ENCODE assay signal across 21 cellular contexts in the genomic region with DNA sequence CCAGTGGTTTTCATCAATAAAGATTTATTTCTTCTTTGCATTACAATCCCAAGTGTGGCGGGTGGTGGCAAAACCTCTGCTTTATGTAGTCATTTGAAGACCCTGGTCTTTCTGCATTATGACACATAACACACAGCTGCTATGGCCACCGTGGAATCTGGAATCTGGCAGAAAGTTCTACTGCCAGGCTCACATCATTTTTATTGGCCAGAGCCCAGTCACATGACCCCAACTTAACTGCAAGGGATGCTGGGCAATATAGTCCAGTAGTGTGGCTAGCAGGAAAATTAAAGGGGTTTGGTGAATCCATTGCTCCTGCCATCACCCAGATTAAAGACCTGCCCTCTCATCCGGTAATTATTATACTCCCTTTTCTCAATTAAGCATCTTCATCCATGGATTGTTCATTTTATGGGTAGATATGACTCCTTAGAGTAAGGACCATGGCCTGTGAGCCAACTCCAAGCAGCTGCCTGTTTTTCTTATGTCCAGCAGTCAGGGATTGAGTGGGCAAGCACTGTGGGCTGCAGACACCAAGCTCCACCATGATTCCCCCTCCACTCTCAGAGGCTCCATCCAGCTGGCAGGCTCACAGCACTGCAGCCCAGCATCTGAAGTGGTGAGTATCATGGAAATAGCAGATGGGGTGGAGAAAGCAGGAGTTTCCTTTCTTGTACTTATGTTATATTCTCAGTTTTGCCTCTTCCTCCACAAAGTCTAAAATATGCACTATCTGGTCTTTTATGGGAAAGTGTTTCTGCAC.
"Had no signal": no experiment of that assay in that cellular context is flagged by ENCODE, and none has a peak within 500 bp of the region (broad histone marks: within the 10 kb centered on the region; RNA-seq: fewer than 3 reads in every experiment).

No MANE protein-coding gene starts in this region.

- FAIRE-seq: frontal cortex, keratinocyte, small intestine, urothelium cell line had no signal

- ATAC-seq: heart right ventricle, lower lobe of right lung had no signal

- H3K4me1 Mint-ChIP-seq: memory B cell, mesothelial cell of epicardium, naive B cell, nephron had no signal

- H3K9me3 ChIP-seq: left ventricle myocardium inferior, lower lobe of right lung, thyroid gland had no signal

- H3K27ac ChIP-seq: heart right ventricle, left ventricle myocardium inferior, lower lobe of right lung, sigmoid colon, stomach, thyroid gland had no signal

- DNase-seq: cortex of kidney; effector CD8-positive, alpha-beta T cell; heart right ventricle; left ventricle myocardium inferior; lower lobe of right lung; naive B cell; sigmoid colon; small intestine; stimulated activated CD4-positive, alpha-beta T cell treated with anti-CD3 and anti-CD28 coated beads, Interleukin-12 subunit alpha, Interleukin-12 subunit beta, amount 100 ng/mL, for 4 hours; stimulated activated naive CD4-positive, alpha-beta T cell; stomach; substantia nigra; thyroid gland had no signal

- H3K9me3 Mint-ChIP-seq: type B pancreatic cell had no signal

- H3K4me1 ChIP-seq: heart right ventricle, left ventricle myocardium inferior, lower lobe of right lung, sigmoid colon, stomach, thyroid gland had no signal

- H3K4me3 Mint-ChIP-seq: memory B cell, mesothelial cell of epicardium, naive B cell, nephron, type B pancreatic cell had no signal

- H3K36me3 ChIP-seq: heart right ventricle, left ventricle myocardium inferior, lower lobe of right lung, sigmoid colon, stomach, thyroid gland had no signal

- H3K4me3 ChIP-seq: heart right ventricle, left ventricle myocardium inferior, lower lobe of right lung, sigmoid colon, stomach, thyroid gland had no signal

- H3K27me3 Mint-ChIP-seq: memory B cell, naive B cell, type B pancreatic cell had no signal

- H3K27me3 ChIP-seq: dorsolateral prefrontal cortex, heart right ventricle, sigmoid colon, stomach, thyroid gland had no signal

- H3K36me3 Mint-ChIP-seq: memory B cell, mesothelial cell of epicardium, naive B cell, type B pancreatic cell had no signal

- H3K27ac Mint-ChIP-seq: memory B cell, mesothelial cell of epicardium, nephron, type B pancreatic cell had no signal
